In genomic region chr2:37918742-37919186, GRCh38 we compare ENCODE assay signal across 1 cellular context.
TF ChIP-seq lines count a peak whose summit lies in the region.

No MANE protein-coding gene starts in this region.

TF ChIP-seq in HepG2, 621 proteins besides CTCF, POLR2A, EP300 and RAD21 (continued from another document and continues in another):
- no peak for TF ChIP-seq ZNF740 (CRISPR knock-in tag; IDR thresholded peaks at IDR 0.05)
- 0 out of 2 replicates have a peak, but pooled peaks have one; percentile 35 for TF ChIP-seq SIN3A (IDR thresholded peaks at IDR 0.05; ENCODE audit: borderline replicate concordance, low read depth, low read length)
- TF ChIP-seq ATF2 (CRISPR knock-in tag; IDR thresholded peaks at IDR 0.05) = peak; percentile 93
- TF ChIP-seq NONO (IDR thresholded peaks at IDR 0.05) = no peak
- peak; percentile 74; the same call in 1 of the 2 replicates for TF ChIP-seq NONO (CRISPR knock-in tag; conservative IDR thresholded peaks at IDR 0.05)
- no peak for TF ChIP-seq JUNB (CRISPR knock-in tag; IDR thresholded peaks at IDR 0.05; ENCODE audit: borderline replicate concordance)
- no peak for TF ChIP-seq MXD1 (CRISPR knock-in tag; IDR thresholded peaks at IDR 0.05)
- TF ChIP-seq MBNL3 (CRISPR knock-in tag; conservative IDR thresholded peaks at IDR 0.05) = no peak
- TF ChIP-seq MED1 (CRISPR knock-in tag; IDR thresholded peaks at IDR 0.05) = peak; percentile 93
- TF ChIP-seq ZNF460 (CRISPR knock-in tag; IDR thresholded peaks at IDR 0.05; ENCODE audit: borderline replicate concordance) = no peak; the same call in 1 of the 2 replicates
- TF ChIP-seq HNF4G (IDR thresholded peaks at IDR 0.05; ENCODE audit: borderline replicate concordance, low read depth, low read length) = peak; percentile 98
- peak; percentile 96; the same call in 1 of the 2 replicates for TF ChIP-seq HNF4G (CRISPR knock-in tag; IDR thresholded peaks at IDR 0.05; ENCODE audit: borderline replicate concordance, low read depth)
- no peak for TF ChIP-seq ZNF234 (CRISPR knock-in tag; conservative IDR thresholded peaks at IDR 0.05)
- peak; percentile 84 for TF ChIP-seq MIER2 (CRISPR knock-in tag; IDR thresholded peaks at IDR 0.05)
- no peak for TF ChIP-seq NR0B2 (CRISPR knock-in tag; IDR thresholded peaks at IDR 0.05)
- TF ChIP-seq FOXO4 (CRISPR knock-in tag; conservative IDR thresholded peaks at IDR 0.05) = no peak
- no peak for TF ChIP-seq AGO1 (IDR thresholded peaks at IDR 0.05; ENCODE audit: low read depth, low read length, poor library complexity, severe bottlenecking)
- peak; percentile 30; the same call in 1 of the 2 replicates for TF ChIP-seq RXRA (CRISPR knock-in tag; IDR thresholded peaks at IDR 0.05)
- TF ChIP-seq ZNF432 (CRISPR knock-in tag; IDR thresholded peaks at IDR 0.05; ENCODE audit: borderline replicate concordance) = no peak
- TF ChIP-seq PAWR (CRISPR knock-in tag; IDR thresholded peaks at IDR 0.05; ENCODE audit: borderline replicate concordance) = no peak
- no peak for TF ChIP-seq ZNF83 (CRISPR knock-in tag; IDR thresholded peaks at IDR 0.05; ENCODE audit: borderline replicate concordance)
- no peak for TF ChIP-seq TCF12 (IDR thresholded peaks at IDR 0.05)
- TF ChIP-seq TCF12 (CRISPR knock-in tag; IDR thresholded peaks at IDR 0.05) = peak; percentile 67; the same call in 1 of the 2 replicates
- no peak for TF ChIP-seq ZNF619 (CRISPR knock-in tag; IDR thresholded peaks at IDR 0.05)
- peak; percentile 94; the same call in 1 of the 2 replicates for TF ChIP-seq MBD4 (IDR thresholded peaks at IDR 0.05; ENCODE audit: borderline replicate concordance, low read length)
- TF ChIP-seq ZBTB37 (CRISPR knock-in tag; IDR thresholded peaks at IDR 0.05) = peak; percentile 24; the same call in 1 of the 2 replicates
- peak; percentile 59; the same call in 1 of the 2 replicates for TF ChIP-seq ZNF414 (CRISPR knock-in tag; IDR thresholded peaks at IDR 0.05)
- no peak; the same call in 1 of the 2 replicates for TF ChIP-seq RFXAP (CRISPR knock-in tag; IDR thresholded peaks at IDR 0.05; ENCODE audit: borderline replicate concordance)
- no peak; the same call in 1 of the 2 replicates for TF ChIP-seq ZBTB43 (CRISPR knock-in tag; conservative IDR thresholded peaks at IDR 0.05)
- peak; percentile 71; the same call in 1 of the 2 replicates for TF ChIP-seq TFAP4 (IDR thresholded peaks at IDR 0.05; ENCODE audit: borderline replicate concordance, low read depth)
- TF ChIP-seq ZFX (CRISPR knock-in tag; IDR thresholded peaks at IDR 0.05; ENCODE audit: low read depth) = no peak
- TF ChIP-seq SP1 (IDR thresholded peaks at IDR 0.05) = no peak
- TF ChIP-seq SP1 (CRISPR knock-in tag; IDR thresholded peaks at IDR 0.05) = 0 out of 2 replicates have a peak, but pooled peaks have one; percentile 25
- TF ChIP-seq ZMYM2 (CRISPR knock-in tag; IDR thresholded peaks at IDR 0.05) = 0 out of 2 replicates have a peak, but pooled peaks have one; percentile 39
- TF ChIP-seq TEAD3 (CRISPR knock-in tag; optimal IDR thresholded peaks at IDR 0.05; ENCODE audit: borderline replicate concordance) = peak; percentile 85
- no peak; the same call in 1 of the 2 replicates for TF ChIP-seq ZSCAN31 (CRISPR knock-in tag; IDR thresholded peaks at IDR 0.05; ENCODE audit: low read depth)
- TF ChIP-seq TBL1XR1 (IDR thresholded peaks at IDR 0.05; ENCODE audit: borderline replicate concordance, low read length, partially characterized antibody) = peak; percentile 80
- TF ChIP-seq STAT6 (CRISPR knock-in tag; IDR thresholded peaks at IDR 0.05; ENCODE audit: borderline replicate concordance) = peak; percentile 96
- TF ChIP-seq PHF8 (CRISPR knock-in tag; IDR thresholded peaks at IDR 0.05) = no peak
- TF ChIP-seq THRA (CRISPR knock-in tag; IDR thresholded peaks at IDR 0.05; ENCODE audit: borderline replicate concordance) = peak; percentile 83
- peak; percentile 91; the same call in 1 of the 2 replicates for TF ChIP-seq ZSCAN9 (CRISPR knock-in tag; IDR thresholded peaks at IDR 0.05; ENCODE audit: borderline replicate concordance)
- TF ChIP-seq MLLT10 (CRISPR knock-in tag; IDR thresholded peaks at IDR 0.05) = no peak
- TF ChIP-seq ZNF788 (CRISPR knock-in tag; IDR thresholded peaks at IDR 0.05; ENCODE audit: borderline replicate concordance) = no peak
- TF ChIP-seq ZBTB44 (CRISPR knock-in tag; IDR thresholded peaks at IDR 0.05) = no peak
- no peak for TF ChIP-seq USF2 (IDR thresholded peaks at IDR 0.05; ENCODE audit: low read depth, low read length)
- TF ChIP-seq USF2 (CRISPR knock-in tag; IDR thresholded peaks at IDR 0.05; ENCODE audit: borderline replicate concordance) = 0 out of 2 replicates have a peak, but pooled peaks have one; percentile 30
- TF ChIP-seq GATAD2A (CRISPR knock-in tag; IDR thresholded peaks at IDR 0.05) = peak; percentile 100
- TF ChIP-seq ZNF382 (CRISPR knock-in tag; IDR thresholded peaks at IDR 0.05; ENCODE audit: borderline replicate concordance) = no peak
